8 cellular contexts compared by ENCODE assay signal in genomic region chr11:64878494-64879225, GRCh38. TPM values are rescaled to one million over a fixed set of nuclear protein-coding genes. Genes with fewer than 3 reads are reported as not detected.
DNase-seq lines count a peak whose midpoint lies in the region; TF ChIP-seq lines count a peak whose summit lies in the region.

TSS of gene EHD1 (minus strand) at chr11:64878621. CDS start at chr11:64878464, 157 bp downstream.

- no peak within 1 kb of the TSS for H4K91ac ChIP-seq in H9 (ENCODE audit: insufficient read length, low read depth, low read length)

- H4K8ac ChIP-seq in H9 (replicated peaks; ENCODE audit: insufficient read length, low read depth, low read length) = no peak within 1 kb of the TSS

- peak within 1 kb of the TSS; percentile 92 for H3K4me2 ChIP-seq in H9 (ENCODE audit: insufficient read depth, insufficient read length, low read length)
- H3K4me2 ChIP-seq in neural cell (ENCODE audit: low read length) = peak within 1 kb of the TSS; percentile 62

- H3K9me3 Mint-ChIP-seq in H9 = no peaks in the 10 kb centered on the region; a peak in 1 of 5 replicates

- H3K27ac ChIP-seq in H9 (ENCODE audit: insufficient read length, low read depth, low read length) (no peak within 1 kb of the TSS), neural cell (ENCODE audit: low read length) (peak within 1 kb of the TSS; percentile 94), stomach (peak within 1 kb of the TSS; percentile 90 to 94 (median 93))

- H3K36me3 ChIP-seq in neural cell (ENCODE audit: insufficient read depth, low read length) = no peaks in the 10 kb centered on the region
- peaks cover 3 to 13% (median 9%) of the 10 kb centered on the region in 4 donors for H3K36me3 ChIP-seq in stomach

- H3K23ac ChIP-seq in H9 (ENCODE audit: insufficient read length, low read depth, low read length) = no peak within 1 kb of the TSS

- peaks cover 2 to 8% (median 4%) of the 10 kb centered on the region in 3 experiments; a peak in 4 of 7 replicates for H3K36me3 Mint-ChIP-seq in H9 (ENCODE audit: insufficient read depth in 1 of 3, low read depth in 3 of 3)

- no peak within 1 kb of the TSS for H3T11ph ChIP-seq in H9 (ENCODE audit: low read length)

- H3K9me3 ChIP-seq in H9 (ENCODE audit: control insufficient read depth, low read depth, low read length) (no peaks in the 10 kb centered on the region), neural cell (ENCODE audit: low read length) (no peaks in the 10 kb centered on the region), stomach (no peaks in the 10 kb centered on the region)

- H3K79me1 ChIP-seq in H9 (ENCODE audit: insufficient read depth, low read depth, low read length, poor library complexity, severe bottlenecking) = no peaks in the 10 kb centered on the region

- DNase-seq in G401 (ENCODE audit: low spot score) (peak; percentile 99), H9 (peak; percentile 98), M059J (ENCODE audit: low read depth) (peak; percentile 96), SHP77 (lab: John Stamatoyannopoulos, UW) (peak; percentile 95 to 97), fibroblast of the conjunctiva (ENCODE audit: low read depth) (peak; percentile 96), stomach (peak; percentile 99)
- DNase-seq in activated effector memory CD4-positive, alpha-beta T cell treated with anti-CD3 and anti-CD28 coated beads, Interleukin-2, amount 50 U/mL, for 16 hours = peak; percentile 100

- H2AFZ ChIP-seq in H9 (ENCODE audit: low read length) = no peak within 1 kb of the TSS
- peak within 1 kb of the TSS; percentile 74 for H2AFZ ChIP-seq in neural cell (ENCODE audit: low read depth, low read length)

- no peak within 1 kb of the TSS for H3K56ac ChIP-seq in H9 (ENCODE audit: insufficient read length, low read depth, low read length)

- peak within 1 kb of the TSS; percentile 82 to 97 (median 95); a peak in 6 of 7 replicates for H3K27ac Mint-ChIP-seq in H9

- TF ChIP-seq POLR2A in stomach (IDR thresholded peaks at IDR 0.05) = peak in 2 of 4 donors; percentile 89 to 93

- H3K79me2 ChIP-seq in H9 (ENCODE audit: insufficient read depth, low read length) (no peaks in the 10 kb centered on the region), neural cell (replicated peaks; ENCODE audit: insufficient read depth, low read length) (peaks cover 29% of the 10 kb centered on the region)

- H2BK12ac ChIP-seq in H9 (ENCODE audit: insufficient read length, low read depth, low read length) = no peak within 1 kb of the TSS

- H4K20me1 ChIP-seq in H9 (ENCODE audit: control insufficient read depth, insufficient read depth, insufficient read length) (no peaks in the 10 kb centered on the region), neural cell (ENCODE audit: insufficient read depth) (no peaks in the 10 kb centered on the region)

- H3K4me1 ChIP-seq in H9 (ENCODE audit: insufficient read depth, low read length) = no peaks in the 10 kb centered on the region; the same call in 1 of the 2 replicates
- peaks cover 30 to 71% (median 67%) of the 10 kb centered on the region in 4 donors for H3K4me1 ChIP-seq in stomach

- no CpG with 5 or more reads among the region's 75 CpGs for WGBS in H9 (ENCODE audit: extremely low coverage, insufficient read length, low lambda C conversion rate)
- WGBS in stomach, 5 donors = 0 to 1% (median 1%) methylated on average over 27 to 75 of the region's 75 CpGs

- no peaks in the 10 kb centered on the region for H3F3A ChIP-seq in neural cell (ENCODE audit: insufficient read depth, low read length, poor library complexity, severe bottlenecking)

- H2BK5ac ChIP-seq in H9 (ENCODE audit: insufficient read length, low read length) = no peak within 1 kb of the TSS

- H3K4me1 Mint-ChIP-seq in H9 = peaks cover 23 to 26% of the 10 kb centered on the region in 2 experiments

- H4K5ac ChIP-seq in H9 (ENCODE audit: insufficient read length, low read depth, low read length) = no peak within 1 kb of the TSS

- intact Hi-C loops in stomach (cut with DNase I; ENCODE audit: low total_unique reads) = no loop called here

- TF ChIP-seq EP300 in neural cell (conservative IDR thresholded peaks at IDR 0.05; ENCODE audit: poor library complexity, severe bottlenecking) = peak; percentile 38
- TF ChIP-seq EP300 in stomach (IDR thresholded peaks at IDR 0.05) = no peak

- peak; percentile 47 for TF ChIP-seq RAD21 in neural cell (conservative IDR thresholded peaks at IDR 0.05)

- no peak within 1 kb of the TSS for H2BK120ac ChIP-seq in H9 (ENCODE audit: low read depth, low read length, poor library complexity, severe bottlenecking)

- in situ Hi-C loops in G401 (cut with HindIII; ENCODE audit: low sequenced_read_pairs) = no loop called here

- H2AK5ac ChIP-seq in H9 (ENCODE audit: insufficient read length, low read length) = no peak within 1 kb of the TSS

- H3K4me3 ChIP-seq in neural cell (ENCODE audit: low read length) = peak within 1 kb of the TSS; percentile 81
- H3K4me3 ChIP-seq in stomach = peak within 1 kb of the TSS; percentile 79 to 98 (median 92)

- no peak within 1 kb of the TSS for H3K4ac ChIP-seq in H9 (ENCODE audit: low read depth, low read length)

- H2BK20ac ChIP-seq in H9 (ENCODE audit: low read depth, low read length, poor library complexity, severe bottlenecking) = no peak within 1 kb of the TSS

- H3K9me2 ChIP-seq in neural cell (ENCODE audit: insufficient read depth, low read length) = no peaks in the 10 kb centered on the region

- H3K27me3 Mint-ChIP-seq in H9 (ENCODE audit: low read depth) = peaks cover 9% of the 10 kb centered on the region

- H3K14ac ChIP-seq in H9 (ENCODE audit: insufficient read depth, low read length) = peak within 1 kb of the TSS; percentile 86

- no peak within 1 kb of the TSS for H2BK15ac ChIP-seq in H9 (ENCODE audit: low read depth, low read length)

- H3K23me2 ChIP-seq in H9 (ENCODE audit: insufficient read length, low read depth, low read length, poor library complexity, severe bottlenecking) = peaks cover 19% of the 10 kb centered on the region

- H3K4me3 Mint-ChIP-seq in H9 = peak within 1 kb of the TSS; percentile 93 to 96

- H3K18ac ChIP-seq in H9 (ENCODE audit: insufficient read length, low read depth, low read length) = peak within 1 kb of the TSS; percentile 83

- TF ChIP-seq CTCF in H9 (conservative IDR thresholded peaks at IDR 0.05) (peak; percentile 60), neural cell (IDR thresholded peaks at IDR 0.05; ENCODE audit: poor library complexity, severe bottlenecking) (peak; percentile 88), stomach (IDR thresholded peaks at IDR 0.05) (peak in 4 of 7 experiments; percentile 10 to 62 (median 18))

- H3K27me3 ChIP-seq in H9 (ENCODE audit: insufficient read depth, low read length) (no peaks in the 10 kb centered on the region), neural cell (ENCODE audit: insufficient read depth, low read depth, low read length) (no peaks in the 10 kb centered on the region), stomach (no peaks in the 10 kb centered on the region)

- peak within 1 kb of the TSS; percentile 66 for H3K9ac ChIP-seq in H9 (ENCODE audit: extremely low read depth, insufficient read length, low read length)
- peak within 1 kb of the TSS; percentile 93 for H3K9ac ChIP-seq in neural cell (ENCODE audit: low read length)

TF ChIP-seq in neural cell, 6 proteins besides CTCF, POLR2A, EP300 and RAD21:
- TF ChIP-seq POLR2AphosphoS5 (IDR thresholded peaks at IDR 0.05) = peak; percentile 90
- peak; percentile 67 for TF ChIP-seq SMC3 (conservative IDR thresholded peaks at IDR 0.05; ENCODE audit: poor library complexity)
- TF ChIP-seq EZH2 (IDR thresholded peaks at IDR 0.05; ENCODE audit: borderline replicate concordance, insufficient read depth, low read length, poor library complexity, severe bottlenecking) = no peak
- peak; percentile 67 for TF ChIP-seq TAF1 (IDR thresholded peaks at IDR 0.05; ENCODE audit: low read depth)
- peak; percentile 87 for TF ChIP-seq REST (IDR thresholded peaks at IDR 0.05; ENCODE audit: borderline replicate concordance)
- peak; percentile 99 for TF ChIP-seq MXI1 (conservative IDR thresholded peaks at IDR 0.05; ENCODE audit: poor library complexity, severe bottlenecking)

RNA-seq across cellular contexts. Expression of gene EHD1, which starts in this region (rescaled TPM):
- 25.3 and 32.4 TPM in 2 replicates for total RNA-seq in G401 (2014; rRNA removed; shearing (Covaris generic))
- total RNA-seq in H9 (2021) (29.1 and 31.0 TPM in 2 replicates), stomach (100 to 1,000 TPM in 2 of 5 donors, 10 to 100 TPM in 3; 23.3 to 160 (median 56.2) TPM)
- 38.4 and 57.9 TPM in 2 replicates for total RNA-seq in M059J (2014; rRNA removed; shearing (Covaris generic))
- polyA plus RNA-seq in neural cell (26.4 and 34.9 TPM in 2 replicates), stomach (10 to 100 TPM; 17.9 to 24.6 (median 19.4) TPM)
- polyA minus RNA-seq in neural cell = 49.1 and 55.5 TPM in 2 replicates

Comparison
In these comparisons a context has a peak if more than half of its experiments do, and no peak if none do; other contexts are left out.
1. CTCF ChIP-seq: peak in every context shown above with its lines; median percentile 88 in neural cell; 60 in H9; 18 in stomach.